ENCODE assay signal across 1 cellular context in genomic region chr2:109144721-109145120, GRCh38.
TF ChIP-seq lines count a peak whose summit lies in the region.

No MANE protein-coding gene starts in this region.

TF ChIP-seq in HepG2, 621 proteins besides CTCF, POLR2A, EP300 and RAD21:
- TF ChIP-seq KDM2A (CRISPR knock-in tag; IDR thresholded peaks at IDR 0.05; ENCODE audit: borderline replicate concordance, low read depth): no peak
- no peak for TF ChIP-seq HNRNPH1 (optimal IDR thresholded peaks at IDR 0.05; ENCODE audit: low read depth, low read length)
- no peak for TF ChIP-seq CAMTA2 (CRISPR knock-in tag; IDR thresholded peaks at IDR 0.05; ENCODE audit: borderline replicate concordance)
- no peak for TF ChIP-seq ATF7-NPFF (CRISPR knock-in tag; IDR thresholded peaks at IDR 0.05; ENCODE audit: low read depth)
- TF ChIP-seq SNAPC5 (CRISPR knock-in tag; IDR thresholded peaks at IDR 0.05; ENCODE audit: borderline replicate concordance): no peak
